In the genomic region with DNA sequence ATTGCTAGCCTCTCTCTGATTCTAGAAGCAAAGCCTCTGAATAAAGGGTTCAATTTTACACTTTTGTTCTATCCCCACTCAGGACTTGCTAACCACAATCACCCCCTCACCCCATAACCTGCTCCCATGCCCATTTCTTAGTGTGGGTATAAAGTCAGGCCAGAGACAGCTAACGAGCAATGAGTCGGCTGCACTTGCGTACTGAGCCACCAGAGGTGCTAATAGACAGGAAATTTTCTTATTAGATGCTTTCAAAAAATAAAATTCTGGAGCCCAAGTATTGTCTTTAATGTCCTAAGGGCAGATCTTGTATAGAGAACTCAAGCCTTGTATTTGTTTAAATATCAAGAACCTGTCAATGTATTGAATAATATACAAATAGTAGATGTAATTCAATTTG, we compare ENCODE assay signal across 12 cellular contexts.
A peak's percentile ranks its signal among the peaks of the same experiment; 100 is the strongest.
DNase-seq lines count a peak whose midpoint lies in the region; ATAC-seq, FAIRE-seq and TF ChIP-seq lines count a peak whose summit lies in the region.
"Had no signal": no experiment of that assay in that cellular context is flagged by ENCODE, and none has a peak within 500 bp of the region (broad histone marks: within the 10 kb centered on the region; RNA-seq: fewer than 3 reads in every experiment).

No MANE protein-coding gene starts in this region.

- FAIRE-seq in GM19239 (lab: Jason Lieb, UNC) (peak; percentile 26), HTR-8/SVneo (lab: Jason Lieb, UNC) (no peak)
- FAIRE-seq: GM12891 had no signal

- DNase-seq in COLO829 (ENCODE audit: low spot score) = peak; percentile 3
- DNase-seq in GM19239 (ENCODE audit: insufficient read length, low spot score) = peak; percentile 12
- DNase-seq in HTR-8/SVneo (ENCODE audit: insufficient read length, low spot score) = peak; percentile 3
- DNase-seq in epithelial cell of esophagus (ENCODE audit: low read depth) = peak; percentile 24
- no peak for DNase-seq in NCI-H345 treated with DMSO at 0.1 percent for 48 hours (lab: John Stamatoyannopoulos, UW; ENCODE audit: unreplicated experiment)
- DNase-seq in stimulated activated naive CD4-positive, alpha-beta T cell (lab: John Stamatoyannopoulos, UW) = no peak
- DNase-seq in T1000 (lab: John Stamatoyannopoulos, UW) = no peak
- DNase-seq: activated CD8-positive, alpha-beta memory T cell treated with anti-CD3 and anti-CD28 coated beads, Interleukin-2, amount 10 ng/mL, durations not matched to agents 7 days and 5 days; MG63; thyroid gland had no signal

- TF ChIP-seq CTCF in epithelial cell of esophagus (IDR thresholded peaks at IDR 0.05; ENCODE audit: insufficient read depth, low read depth, low read length, missing control alignments) = peak; percentile 61

- no peak overlapping the region for H3K4me3 ChIP-seq in epithelial cell of esophagus (ENCODE audit: low read length)
- H3K4me3 ChIP-seq: MG63, thyroid gland had no signal

- ATAC-seq in GM19328 (IDR thresholded peaks at IDR 0.05; ENCODE audit: unreplicated experiment) = no peak
- ATAC-seq: activated CD8-positive, alpha-beta memory T cell treated with anti-CD3 and anti-CD28 coated beads, Interleukin-2, amount 10 ng/mL, durations not matched to agents 7 days and 5 days had no signal

Comparison
In these comparisons a context has a peak if more than half of its experiments do, and no peak if none do; other contexts are left out.
1. DNase-seq: peak in COLO829 (single experiment), GM19239 (single experiment), HTR-8/SVneo (single experiment) and epithelial cell of esophagus (single experiment); none in NCI-H345 treated with DMSO at 0.1 percent for 48 hours (single experiment), stimulated activated naive CD4-positive, alpha-beta T cell (0 of 6) and T1000 (single experiment).